ENCODE assay signal across 10 cellular contexts in genomic region chr11:22641559-22641958, GRCh38.
"Had no signal": no experiment of that assay in that cellular context is flagged by ENCODE, and none has a peak within 500 bp of the region (broad histone marks: within the 10 kb centered on the region; RNA-seq: fewer than 3 reads in every experiment).

No MANE protein-coding gene starts in this region.

- FAIRE-seq: H54 had no signal

- H3K36me3 ChIP-seq: HAP-1 had no signal

- H3K4me3 ChIP-seq: GM23248, GM23338, HAP-1 had no signal

- H3K9me3 ChIP-seq: HAP-1 had no signal

- H3K27ac Mint-ChIP-seq: GM23338, HFFc6 had no signal

- H3K9me3 Mint-ChIP-seq: GM23338, H9, HFFc6 had no signal

- H3K27ac ChIP-seq: GM23248 had no signal

- DNase-seq: GM23248, GOT3, H7, H9, HCEC 1CT, HFFc6 had no signal

- H2AFZ ChIP-seq: GM23248, GM23338 had no signal

- H3K9ac ChIP-seq: GM23248 had no signal

- H3K4me3 Mint-ChIP-seq: H9, HFFc6 had no signal

- ATAC-seq: HCT116 had no signal
